ENCODE assay signal across 1 cellular context in the genomic region with DNA sequence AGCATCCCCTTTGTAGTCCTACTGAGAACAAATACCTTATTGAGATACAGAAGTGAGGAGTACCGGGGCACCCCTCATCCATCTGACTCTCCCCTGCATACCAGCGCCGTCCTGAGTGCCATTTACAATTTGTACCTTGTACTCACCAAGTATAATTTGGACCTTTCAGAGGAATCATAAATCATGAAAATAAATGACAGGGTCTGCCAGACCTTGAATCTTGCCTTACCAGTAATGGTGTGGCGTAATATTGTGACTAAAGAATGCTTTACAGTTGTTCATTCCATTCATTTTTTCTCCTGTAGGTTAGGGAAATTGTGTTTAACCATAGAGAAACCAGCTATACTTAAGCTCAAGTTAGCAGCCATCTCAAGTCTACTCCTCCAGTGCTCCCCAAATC.
A peak's percentile ranks its signal among the peaks of the same experiment; 100 is the strongest.
TF ChIP-seq lines count a peak whose summit lies in the region.

No MANE protein-coding gene starts in this region.

TF ChIP-seq in HepG2, 621 proteins besides CTCF, POLR2A, EP300 and RAD21 (continued from another document):
- peak; percentile 30; the same call in 1 of the 2 replicates for TF ChIP-seq CEBPB (IDR thresholded peaks at IDR 0.05; ENCODE audit: borderline replicate concordance, low read depth, low read length)
- TF ChIP-seq ZNF549 (CRISPR knock-in tag; IDR thresholded peaks at IDR 0.05) = no peak
- TF ChIP-seq AHDC1 (CRISPR knock-in tag; IDR thresholded peaks at IDR 0.05; ENCODE audit: borderline replicate concordance) = no peak
- no peak for TF ChIP-seq SP4 (CRISPR knock-in tag; IDR thresholded peaks at IDR 0.05)
- TF ChIP-seq, protein P1, sequence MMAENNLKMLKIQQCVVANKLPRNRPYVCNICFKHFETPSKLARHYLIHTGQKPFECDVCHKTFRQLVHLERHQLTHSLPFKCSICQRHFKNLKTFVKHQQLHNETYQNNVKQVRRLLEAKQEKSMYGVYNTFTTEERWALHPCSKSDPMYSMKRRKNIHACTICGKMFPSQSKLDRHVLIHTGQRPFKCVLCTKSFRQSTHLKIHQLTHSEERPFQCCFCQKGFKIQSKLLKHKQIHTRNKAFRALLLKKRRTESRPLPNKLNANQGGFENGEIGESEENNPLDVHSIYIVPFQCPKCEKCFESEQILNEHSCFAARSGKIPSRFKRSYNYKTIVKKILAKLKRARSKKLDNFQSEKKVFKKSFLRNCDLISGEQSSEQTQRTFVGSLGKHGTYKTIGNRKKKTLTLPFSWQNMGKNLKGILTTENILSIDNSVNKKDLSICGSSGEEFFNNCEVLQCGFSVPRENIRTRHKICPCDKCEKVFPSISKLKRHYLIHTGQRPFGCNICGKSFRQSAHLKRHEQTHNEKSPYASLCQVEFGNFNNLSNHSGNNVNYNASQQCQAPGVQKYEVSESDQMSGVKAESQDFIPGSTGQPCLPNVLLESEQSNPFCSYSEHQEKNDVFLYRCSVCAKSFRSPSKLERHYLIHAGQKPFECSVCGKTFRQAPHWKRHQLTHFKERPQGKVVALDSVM (CRISPR knock-in tag; IDR thresholded peaks at IDR 0.05) = no peak
- TF ChIP-seq EEA1 (CRISPR knock-in tag; IDR thresholded peaks at IDR 0.05; ENCODE audit: borderline replicate concordance) = no peak
- TF ChIP-seq U2AF1 (optimal IDR thresholded peaks at IDR 0.05; ENCODE audit: low read depth, low read length) = no peak
- no peak for TF ChIP-seq AGO2 (optimal IDR thresholded peaks at IDR 0.05; ENCODE audit: low read depth, low read length)
- TF ChIP-seq, protein P2, sequence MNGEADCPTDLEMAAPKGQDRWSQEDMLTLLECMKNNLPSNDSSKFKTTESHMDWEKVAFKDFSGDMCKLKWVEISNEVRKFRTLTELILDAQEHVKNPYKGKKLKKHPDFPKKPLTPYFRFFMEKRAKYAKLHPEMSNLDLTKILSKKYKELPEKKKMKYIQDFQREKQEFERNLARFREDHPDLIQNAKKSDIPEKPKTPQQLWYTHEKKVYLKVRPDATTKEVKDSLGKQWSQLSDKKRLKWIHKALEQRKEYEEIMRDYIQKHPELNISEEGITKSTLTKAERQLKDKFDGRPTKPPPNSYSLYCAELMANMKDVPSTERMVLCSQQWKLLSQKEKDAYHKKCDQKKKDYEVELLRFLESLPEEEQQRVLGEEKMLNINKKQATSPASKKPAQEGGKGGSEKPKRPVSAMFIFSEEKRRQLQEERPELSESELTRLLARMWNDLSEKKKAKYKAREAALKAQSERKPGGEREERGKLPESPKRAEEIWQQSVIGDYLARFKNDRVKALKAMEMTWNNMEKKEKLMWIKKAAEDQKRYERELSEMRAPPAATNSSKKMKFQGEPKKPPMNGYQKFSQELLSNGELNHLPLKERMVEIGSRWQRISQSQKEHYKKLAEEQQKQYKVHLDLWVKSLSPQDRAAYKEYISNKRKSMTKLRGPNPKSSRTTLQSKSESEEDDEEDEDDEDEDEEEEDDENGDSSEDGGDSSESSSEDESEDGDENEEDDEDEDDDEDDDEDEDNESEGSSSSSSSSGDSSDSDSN (CRISPR knock-in tag; IDR thresholded peaks at IDR 0.05) = no peak
- TF ChIP-seq ZNF383 (CRISPR knock-in tag; IDR thresholded peaks at IDR 0.05; ENCODE audit: borderline replicate concordance) = no peak
- TF ChIP-seq, protein P3, sequence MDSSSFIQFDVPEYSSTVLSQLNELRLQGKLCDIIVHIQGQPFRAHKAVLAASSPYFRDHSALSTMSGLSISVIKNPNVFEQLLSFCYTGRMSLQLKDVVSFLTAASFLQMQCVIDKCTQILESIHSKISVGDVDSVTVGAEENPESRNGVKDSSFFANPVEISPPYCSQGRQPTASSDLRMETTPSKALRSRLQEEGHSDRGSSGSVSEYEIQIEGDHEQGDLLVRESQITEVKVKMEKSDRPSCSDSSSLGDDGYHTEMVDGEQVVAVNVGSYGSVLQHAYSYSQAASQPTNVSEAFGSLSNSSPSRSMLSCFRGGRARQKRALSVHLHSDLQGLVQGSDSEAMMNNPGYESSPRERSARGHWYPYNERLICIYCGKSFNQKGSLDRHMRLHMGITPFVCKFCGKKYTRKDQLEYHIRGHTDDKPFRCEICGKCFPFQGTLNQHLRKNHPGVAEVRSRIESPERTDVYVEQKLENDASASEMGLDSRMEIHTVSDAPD (CRISPR knock-in tag; IDR thresholded peaks at IDR 0.05) = no peak
- no peak for TF ChIP-seq ZSCAN20 (CRISPR knock-in tag; IDR thresholded peaks at IDR 0.05; ENCODE audit: borderline replicate concordance)
- TF ChIP-seq, protein P4, sequence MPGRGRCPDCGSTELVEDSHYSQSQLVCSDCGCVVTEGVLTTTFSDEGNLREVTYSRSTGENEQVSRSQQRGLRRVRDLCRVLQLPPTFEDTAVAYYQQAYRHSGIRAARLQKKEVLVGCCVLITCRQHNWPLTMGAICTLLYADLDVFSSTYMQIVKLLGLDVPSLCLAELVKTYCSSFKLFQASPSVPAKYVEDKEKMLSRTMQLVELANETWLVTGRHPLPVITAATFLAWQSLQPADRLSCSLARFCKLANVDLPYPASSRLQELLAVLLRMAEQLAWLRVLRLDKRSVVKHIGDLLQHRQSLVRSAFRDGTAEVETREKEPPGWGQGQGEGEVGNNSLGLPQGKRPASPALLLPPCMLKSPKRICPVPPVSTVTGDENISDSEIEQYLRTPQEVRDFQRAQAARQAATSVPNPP (CRISPR knock-in tag; IDR thresholded peaks at IDR 0.05) = no peak
- no peak for TF ChIP-seq RCOR2 (CRISPR knock-in tag; IDR thresholded peaks at IDR 0.05)
- no peak for TF ChIP-seq ZNF883 (CRISPR knock-in tag; IDR thresholded peaks at IDR 0.05; ENCODE audit: not compliant biosample characterization)
- no peak for TF ChIP-seq AGO1 (IDR thresholded peaks at IDR 0.05; ENCODE audit: low read depth, low read length, poor library complexity, severe bottlenecking)
- peak; percentile 29 for TF ChIP-seq TEAD3 (CRISPR knock-in tag; optimal IDR thresholded peaks at IDR 0.05; ENCODE audit: borderline replicate concordance)
- no peak for TF ChIP-seq PREB (CRISPR knock-in tag; IDR thresholded peaks at IDR 0.05)
- no peak for TF ChIP-seq MEF2D (CRISPR knock-in tag; IDR thresholded peaks at IDR 0.05)
- no peak for TF ChIP-seq ZFP36 (IDR thresholded peaks at IDR 0.05; ENCODE audit: borderline replicate concordance, low read depth, low read length, partially characterized antibody)
- no peak for TF ChIP-seq HMGA1 (CRISPR knock-in tag; conservative IDR thresholded peaks at IDR 0.05)
- TF ChIP-seq HNF4A (CRISPR knock-in tag; IDR thresholded peaks at IDR 0.05) = 0 out of 2 replicates have a peak, but pooled peaks have one; percentile 17
- TF ChIP-seq CEBPG (CRISPR knock-in tag; IDR thresholded peaks at IDR 0.05) = 0 out of 2 replicates have a peak, but pooled peaks have one; percentile 9
- no peak for TF ChIP-seq CERS6 (CRISPR knock-in tag; IDR thresholded peaks at IDR 0.05)
